24 cellular contexts compared by ENCODE assay signal in genomic region chr1:76038306-76039004, GRCh38. TPM values are rescaled to one million over a fixed set of nuclear protein-coding genes. Genes with fewer than 3 reads are reported as not detected.
DNase-seq lines count a peak whose midpoint lies in the region; ATAC-seq, FAIRE-seq and TF ChIP-seq lines count a peak whose summit lies in the region.
"Had no signal": no experiment of that assay in that cellular context is flagged by ENCODE, and none has a peak within 500 bp of the region (broad histone marks: within the 10 kb centered on the region; RNA-seq: fewer than 3 reads in every experiment).

No MANE protein-coding gene starts in this region.

- no peaks in the 10 kb centered on the region for H3K27me3 ChIP-seq in hepatocyte
- H3K27me3 ChIP-seq in trophoblast cell (ENCODE audit: insufficient read depth, low read length): no peaks in the 10 kb centered on the region
- no peaks in the 10 kb centered on the region for H3K27me3 ChIP-seq in H7 (ENCODE audit: control insufficient read depth, insufficient read depth, low read length)
- no peaks in the 10 kb centered on the region; the same call in 1 of the 2 replicates for H3K27me3 ChIP-seq in GM23248 (replicated peaks; ENCODE audit: insufficient read depth)
- H3K27me3 ChIP-seq: breast epithelium had no signal

- in situ Hi-C loops in GM23248 (cut with MboI): no loop called here

- peak overlapping the region; percentile 60 for H3K27ac ChIP-seq in hepatocyte
- H3K27ac ChIP-seq in trophoblast cell (ENCODE audit: low read depth, low read length): peak overlapping the region; percentile 71
- H3K27ac ChIP-seq in GM23248: no peak overlapping the region
- H3K27ac ChIP-seq: breast epithelium had no signal

- no peak overlapping the region for H3K4ac ChIP-seq in trophoblast cell (ENCODE audit: low read depth, low read length)

- ATAC-seq in SK-N-SH treated with all-trans-retinoic acid at 6 μM for 48 hours: peak; percentile 78
- ATAC-seq: HCT116; sciatic nerve; stimulated activated effector memory CD8-positive, alpha-beta T cell treated with anti-CD3 and anti-CD28 coated beads, Interleukin-12 subunit alpha, Interleukin-12 subunit beta, amount 100 ng/mL, for 72 hours had no signal

- H2BK120ac ChIP-seq in trophoblast cell (ENCODE audit: insufficient read depth, low read length, poor library complexity): peak overlapping the region; percentile 80

- no peak overlapping the region for H2AFZ ChIP-seq in hepatocyte
- H2AFZ ChIP-seq in trophoblast cell (ENCODE audit: insufficient read depth, low read length, poor library complexity): no peak overlapping the region
- H2AFZ ChIP-seq in GM23248: no peak overlapping the region

- peak overlapping the region; percentile 34 for H2BK5ac ChIP-seq in trophoblast cell (ENCODE audit: low read depth, low read length, poor library complexity)

- H3K23ac ChIP-seq in trophoblast cell (ENCODE audit: low read length): no peak overlapping the region

- peak overlapping the region; percentile 77 for H4K8ac ChIP-seq in trophoblast cell (ENCODE audit: low read depth, low read length)

- peak overlapping the region; percentile 61 for H3K4me2 ChIP-seq in hepatocyte
- H3K4me2 ChIP-seq in trophoblast cell (ENCODE audit: low read length): no peak overlapping the region
- H3K4me2 ChIP-seq in GM23248 (ENCODE audit: unreplicated experiment): no peak overlapping the region

- no peak overlapping the region for H3K9ac ChIP-seq in trophoblast cell (ENCODE audit: low read length)
- no peak overlapping the region for H3K9ac ChIP-seq in GM23248

- H3K4me1 ChIP-seq in hepatocyte (ENCODE audit: insufficient read depth) (peaks cover 30% of the 10 kb centered on the region), trophoblast cell (ENCODE audit: control insufficient read depth in 1 of 2, insufficient read depth in 2 of 2, low read length in 2 of 2) (peaks cover 3 to 7% of the 10 kb centered on the region in 2 experiments), GM23248 (ENCODE audit: insufficient read depth) (no peaks in the 10 kb centered on the region)
- H3K4me1 ChIP-seq: breast epithelium had no signal

- no peak overlapping the region for H2AK5ac ChIP-seq in trophoblast cell (ENCODE audit: low read length)

- H3K79me2 ChIP-seq in hepatocyte (no peaks in the 10 kb centered on the region), trophoblast cell (ENCODE audit: control insufficient read depth, insufficient read depth, low read length, poor library complexity) (no peaks in the 10 kb centered on the region), GM23248 (ENCODE audit: insufficient read depth) (no peaks in the 10 kb centered on the region)

- no peaks in the 10 kb centered on the region for H4K20me1 ChIP-seq in hepatocyte (ENCODE audit: insufficient read depth, poor library complexity, severe bottlenecking)
- H4K20me1 ChIP-seq in GM23248 (ENCODE audit: insufficient read depth): no peaks in the 10 kb centered on the region

- H3K79me1 ChIP-seq in trophoblast cell (ENCODE audit: low read length): peaks cover 8% of the 10 kb centered on the region

- no peaks in the 10 kb centered on the region for H3F3A ChIP-seq in GM23248 (ENCODE audit: insufficient read depth)

- H3K9me2 ChIP-seq in hepatocyte (replicated peaks; ENCODE audit: insufficient read depth) (no peaks in the 10 kb centered on the region), GM23248 (ENCODE audit: insufficient read depth) (no peaks in the 10 kb centered on the region)

- H3K14ac ChIP-seq in trophoblast cell (ENCODE audit: low read length): no peak overlapping the region

- H3K9me3 ChIP-seq in hepatocyte (ENCODE audit: low read depth) (no peaks in the 10 kb centered on the region), trophoblast cell (ENCODE audit: insufficient read depth, low read depth, low read length) (no peaks in the 10 kb centered on the region), GM23248 (ENCODE audit: low read depth) (no peaks in the 10 kb centered on the region)
- H3K9me3 ChIP-seq: breast epithelium had no signal

- no peak overlapping the region for H4K12ac ChIP-seq in trophoblast cell (ENCODE audit: low read depth, low read length)

- H2BK12ac ChIP-seq in trophoblast cell (ENCODE audit: low read length): peak overlapping the region; percentile 8

- peak overlapping the region; percentile 66 for H4K91ac ChIP-seq in trophoblast cell (ENCODE audit: low read depth, low read length)

- TF ChIP-seq CTCF in hepatocyte (IDR thresholded peaks at IDR 0.05; ENCODE audit: poor library complexity): no peak

- H3K4me3 ChIP-seq in hepatocyte (no peak overlapping the region), trophoblast cell (ENCODE audit: low read depth, low read length) (no peak overlapping the region), H7 (ENCODE audit: insufficient read depth, low read depth, low read length) (no peak overlapping the region), GM23248 (no peak overlapping the region)
- H3K4me3 ChIP-seq: breast epithelium, lung had no signal

- DNase-seq in EH (ENCODE audit: low read depth) (peak; percentile 30), hepatocyte (ENCODE audit: low spot score) (no peak), trophoblast cell (peak in 1 of 2 donors; percentile 48), HTR-8/SVneo (ENCODE audit: insufficient read length, low spot score) (no peak), H7 (no peak), NAMALWA (ENCODE audit: low spot score) (no peak), GM23248 (no peak)
- DNase-seq: activated CD4-positive, alpha-beta T cell treated with anti-CD3 and anti-CD28 coated beads for 4 hours; activated naive CD8-positive, alpha-beta T cell treated with anti-CD3 and anti-CD28 coated beads for 36 hours; cortex of kidney; naive B cell; NCI-H1694; NCI-H748 treated with DMSO at 0.1 percent for 48 hours; SHP77; T-helper 1 cell had no signal

- no peaks in the 10 kb centered on the region for H3K36me3 ChIP-seq in hepatocyte (replicated peaks; ENCODE audit: insufficient read depth, low read depth)
- no peaks in the 10 kb centered on the region for H3K36me3 ChIP-seq in trophoblast cell (ENCODE audit: control insufficient read depth in 1 of 2, insufficient read depth in 2 of 2, low read length in 2 of 2)
- H3K36me3 ChIP-seq in H7 (replicated peaks; ENCODE audit: control insufficient read depth, insufficient read depth, low read length): no peaks in the 10 kb centered on the region
- no peaks in the 10 kb centered on the region for H3K36me3 ChIP-seq in GM23248 (ENCODE audit: low read depth)
- H3K36me3 ChIP-seq: breast epithelium had no signal

- WGBS in hepatocyte (ENCODE audit: low lambda C conversion rate, missing lambda C conversion rate): 22% methylated on average over 3 of the region's 3 CpGs
- WGBS in trophoblast cell (ENCODE audit: extremely low coverage, insufficient coverage, insufficient read length): no CpG with 5 or more reads among the region's 3 CpGs
- WGBS in GM23248 (ENCODE audit: low coverage in 1 of 2, low lambda C conversion rate in 2 of 2, missing lambda C conversion rate in 2 of 2), 2 experiments: 60% methylated on average over 3 of the region's 3 CpGs

- no peak overlapping the region for H3K18ac ChIP-seq in trophoblast cell (ENCODE audit: low read length)

- FAIRE-seq in HTR-8/SVneo (lab: Jason Lieb, UNC): no peak
- FAIRE-seq: endometrium, islet of Langerhans had no signal

TF ChIP-seq in SK-N-SH treated with all-trans-retinoic acid at 6 μM for 48 hours, 23 proteins besides CTCF, POLR2A, EP300 and RAD21:
- TF ChIP-seq OSR1 (CRISPR knock-in tag; IDR thresholded peaks at IDR 0.05) (no peak), RARB (CRISPR knock-in tag; IDR thresholded peaks at IDR 0.05) (no peak), ISL1 (CRISPR knock-in tag; IDR thresholded peaks at IDR 0.05) (peak; percentile 95), TOX (CRISPR knock-in tag; IDR thresholded peaks at IDR 0.05; ENCODE audit: borderline replicate concordance) (peak; percentile 30; the same call in 1 of the 2 replicates), ZC3H10 (CRISPR knock-in tag; IDR thresholded peaks at IDR 0.05) (no peak), ZNF565 (CRISPR knock-in tag; conservative IDR thresholded peaks at IDR 0.05; ENCODE audit: low read depth) (no peak), TSHZ2 (CRISPR knock-in tag; IDR thresholded peaks at IDR 0.05) (no peak)

RNA-seq across cellular contexts. Expression of gene ST6GALNAC3, which starts 36.1 kb away (rescaled TPM):
- total RNA-seq in hepatocyte: 29.4 and 40.5 TPM in 2 replicates
- polyA plus RNA-seq in hepatocyte (33.3 and 37.5 TPM in 2 replicates), GM23248 (2016; fragmentation: Nextera tagmentation; extraction: Ambion mirVana) (not detected in 2 replicates)
- polyA plus RNA-seq in trophoblast cell (2013): 17.8 and 18.7 TPM in 2 replicates
- 4.1 and 4.3 TPM in 2 replicates for total RNA-seq in H7 (2014; rRNA removed; shearing (Covaris generic))
- not detected in 2 replicates for total RNA-seq in GM23248 (2014; rRNA removed; shearing (Covaris generic))
- total RNA-seq: activated T-helper 2 cell treated with anti-CD3 and anti-CD28 coated beads, Interferon-gamma antibody, Interleukin-2, Interleukin-4, amounts not matched to agents 10 μg/mL and 5 μg/mL and 100 μg/mL, durations not matched to agents 14 hours and 24 hours and 36 hours had no signal
